Comparison of ENCODE assay signal across 1 cellular context in the genomic region with DNA sequence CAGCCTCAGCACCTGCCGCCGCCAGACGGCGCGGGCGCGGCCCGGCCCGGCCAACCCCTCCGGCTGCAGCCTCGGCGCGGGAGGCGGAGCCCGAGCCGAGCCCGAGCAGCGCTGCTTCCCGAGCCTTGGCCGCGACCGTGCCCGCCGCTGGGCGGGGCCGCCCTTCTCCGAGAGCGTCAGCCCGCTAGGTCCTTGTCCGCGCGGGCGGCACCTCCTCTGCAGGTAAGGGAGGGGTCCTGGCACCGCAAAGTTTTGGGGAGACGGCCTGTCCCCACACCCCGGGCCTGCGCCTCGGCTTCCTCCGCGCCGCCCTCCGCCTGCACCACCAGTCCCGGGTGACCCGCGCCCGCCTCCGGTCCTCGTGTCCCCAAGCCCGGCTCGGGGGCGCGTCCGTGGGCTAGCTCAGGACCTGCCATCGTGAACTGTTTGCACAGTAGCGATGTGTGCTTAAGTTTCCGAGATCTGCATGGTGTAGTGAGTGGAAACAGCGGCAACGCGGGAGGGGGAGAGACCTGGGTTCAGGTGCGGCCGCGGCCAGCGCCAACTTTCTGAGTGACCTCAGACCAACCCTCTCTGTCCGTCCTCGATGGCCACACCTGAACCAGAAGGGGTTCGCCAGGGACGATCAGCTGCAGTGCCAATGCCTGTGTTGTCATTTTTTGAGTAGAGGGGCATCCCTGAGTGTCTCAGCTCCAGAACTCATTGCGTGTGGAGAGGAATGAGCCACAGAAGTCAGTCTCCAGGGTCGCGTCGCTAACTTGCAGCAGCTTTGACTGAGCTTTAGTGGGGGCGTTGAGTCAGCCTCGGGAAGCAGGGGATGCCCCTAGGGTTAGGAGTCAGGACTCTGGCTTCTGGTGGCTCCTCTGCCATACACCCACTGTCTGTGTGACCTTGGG.
TF ChIP-seq lines count a peak whose summit lies in the region.

Gene FRMPD1, plus strand, starts transcription at position 82 of the 896 bp plus-strand sequence. CDS start 41,688 bp downstream, outside the sequence.

TF ChIP-seq in HepG2, 621 proteins besides CTCF, POLR2A, EP300 and RAD21 (continued from another document and continues in another):
- peak; percentile 67 for TF ChIP-seq BCL6 (CRISPR knock-in tag; IDR thresholded peaks at IDR 0.05)
- 0 out of 2 replicates have a peak, but pooled peaks have one; percentile 16 for TF ChIP-seq ZNF441 (CRISPR knock-in tag; IDR thresholded peaks at IDR 0.05; ENCODE audit: borderline replicate concordance)
- 0 out of 2 replicates have a peak, but pooled peaks have one; percentile 27 for TF ChIP-seq SALL1 (CRISPR knock-in tag; IDR thresholded peaks at IDR 0.05)
- peak; percentile 62 for TF ChIP-seq ZNF687 (CRISPR knock-in tag; IDR thresholded peaks at IDR 0.05)
- TF ChIP-seq ZNF883 (CRISPR knock-in tag; IDR thresholded peaks at IDR 0.05; ENCODE audit: not compliant biosample characterization), result peak; percentile 68
- 0 out of 2 replicates have a peak, but pooled peaks have one; percentile 8 for TF ChIP-seq NR1H2 (CRISPR knock-in tag; IDR thresholded peaks at IDR 0.05; ENCODE audit: borderline replicate concordance, low read depth)
- 0 out of 2 replicates have a peak, but pooled peaks have one; percentile 21 for TF ChIP-seq ZBTB7A (CRISPR knock-in tag; IDR thresholded peaks at IDR 0.05)
- no peak for TF ChIP-seq AGO1 (IDR thresholded peaks at IDR 0.05; ENCODE audit: low read depth, low read length, poor library complexity, severe bottlenecking)
- TF ChIP-seq ZNF383 (CRISPR knock-in tag; IDR thresholded peaks at IDR 0.05; ENCODE audit: borderline replicate concordance), result no peak
- peak; percentile 22; the same call in 1 of the 2 replicates for TF ChIP-seq RXRA (CRISPR knock-in tag; IDR thresholded peaks at IDR 0.05)
- no peak for TF ChIP-seq MAF1 (CRISPR knock-in tag; IDR thresholded peaks at IDR 0.05; ENCODE audit: borderline replicate concordance)
- TF ChIP-seq ISL2 (CRISPR knock-in tag; IDR thresholded peaks at IDR 0.05), result 0 out of 2 replicates have a peak, but pooled peaks have one; percentile 15
- TF ChIP-seq YEATS2 (CRISPR knock-in tag; IDR thresholded peaks at IDR 0.05; ENCODE audit: borderline replicate concordance), result no peak
- no peak for TF ChIP-seq CC2D1A (CRISPR knock-in tag; IDR thresholded peaks at IDR 0.05)
- TF ChIP-seq SP5 (CRISPR knock-in tag; IDR thresholded peaks at IDR 0.05; ENCODE audit: borderline replicate concordance, low read depth), result peak; percentile 45; the same call in 1 of the 2 replicates
- peak; percentile 78; the same call in 1 of the 2 replicates for TF ChIP-seq MTF2 (CRISPR knock-in tag; IDR thresholded peaks at IDR 0.05; ENCODE audit: borderline replicate concordance)
- TF ChIP-seq NFATC3 (CRISPR knock-in tag; IDR thresholded peaks at IDR 0.05), result no peak
- no peak for TF ChIP-seq SMARCC2 (IDR thresholded peaks at IDR 0.05)
- peak; percentile 37; the same call in 1 of the 2 replicates for TF ChIP-seq NFKB2 (CRISPR knock-in tag; IDR thresholded peaks at IDR 0.05; ENCODE audit: borderline replicate concordance)
- peak; percentile 27; the same call in 1 of the 2 replicates for TF ChIP-seq ARID4A (CRISPR knock-in tag; IDR thresholded peaks at IDR 0.05; ENCODE audit: borderline replicate concordance)
- no peak for TF ChIP-seq THAP9 (CRISPR knock-in tag; IDR thresholded peaks at IDR 0.05; ENCODE audit: borderline replicate concordance)
- TF ChIP-seq NRL (CRISPR knock-in tag; IDR thresholded peaks at IDR 0.05; ENCODE audit: borderline replicate concordance), result 0 out of 2 replicates have a peak, but pooled peaks have one; percentile 29
- no peak for TF ChIP-seq ZBTB21 (CRISPR knock-in tag; IDR thresholded peaks at IDR 0.05)
- TF ChIP-seq ZNF205 (CRISPR knock-in tag; IDR thresholded peaks at IDR 0.05), result 0 out of 2 replicates have a peak, but pooled peaks have one; percentile 37
- TF ChIP-seq ZNF44 (CRISPR knock-in tag; IDR thresholded peaks at IDR 0.05), result 0 out of 2 replicates have a peak, but pooled peaks have one; percentile 36
- TF ChIP-seq THRA (CRISPR knock-in tag; IDR thresholded peaks at IDR 0.05; ENCODE audit: borderline replicate concordance), result no peak
- no peak for TF ChIP-seq ZNF30 (CRISPR knock-in tag; IDR thresholded peaks at IDR 0.05)
- TF ChIP-seq RFXANK (CRISPR knock-in tag; IDR thresholded peaks at IDR 0.05), result no peak
- TF ChIP-seq, protein P1, sequence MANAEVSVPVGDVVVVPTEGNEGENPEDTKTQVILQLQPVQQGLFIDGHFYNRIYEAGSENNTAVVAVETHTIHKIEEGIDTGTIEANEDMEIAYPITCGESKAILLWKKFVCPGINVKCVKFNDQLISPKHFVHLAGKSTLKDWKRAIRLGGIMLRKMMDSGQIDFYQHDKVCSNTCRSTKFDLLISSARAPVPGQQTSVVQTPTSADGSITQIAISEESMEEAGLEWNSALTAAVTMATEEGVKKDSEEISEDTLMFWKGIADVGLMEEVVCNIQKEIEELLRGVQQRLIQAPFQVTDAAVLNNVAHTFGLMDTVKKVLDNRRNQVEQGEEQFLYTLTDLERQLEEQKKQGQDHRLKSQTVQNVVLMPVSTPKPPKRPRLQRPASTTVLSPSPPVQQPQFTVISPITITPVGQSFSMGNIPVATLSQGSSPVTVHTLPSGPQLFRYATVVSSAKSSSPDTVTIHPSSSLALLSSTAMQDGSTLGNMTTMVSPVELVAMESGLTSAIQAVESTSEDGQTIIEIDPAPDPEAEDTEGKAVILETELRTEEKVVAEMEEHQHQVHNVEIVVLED (CRISPR knock-in tag; IDR thresholded peaks at IDR 0.05; ENCODE audit: borderline replicate concordance), result 0 out of 2 replicates have a peak, but pooled peaks have one; percentile 27
- TF ChIP-seq ZNF777 (CRISPR knock-in tag; IDR thresholded peaks at IDR 0.05), result peak; percentile 80
- no peak for TF ChIP-seq ZSCAN12 (CRISPR knock-in tag; IDR thresholded peaks at IDR 0.05)
- peak; percentile 30; the same call in 1 of the 2 replicates for TF ChIP-seq TBX2 (CRISPR knock-in tag; IDR thresholded peaks at IDR 0.05; ENCODE audit: borderline replicate concordance)
- no peak for TF ChIP-seq SOX6 (IDR thresholded peaks at IDR 0.05)
- TF ChIP-seq SOX6 (CRISPR knock-in tag; IDR thresholded peaks at IDR 0.05), result 0 out of 2 replicates have a peak, but pooled peaks have one; percentile 15
- TF ChIP-seq ZNF792 (CRISPR knock-in tag; IDR thresholded peaks at IDR 0.05), result no peak
- TF ChIP-seq ARNT2 (CRISPR knock-in tag; IDR thresholded peaks at IDR 0.05; ENCODE audit: low read depth), result peak; percentile 27; the same call in 1 of the 2 replicates
- peak; percentile 26; the same call in 1 of the 2 replicates for TF ChIP-seq ZFY (CRISPR knock-in tag; IDR thresholded peaks at IDR 0.05)
- peak; percentile 50; the same call in 1 of the 2 replicates for TF ChIP-seq KDM5B (CRISPR knock-in tag; IDR thresholded peaks at IDR 0.05; ENCODE audit: borderline replicate concordance)
- TF ChIP-seq MYC (CRISPR knock-in tag; IDR thresholded peaks at IDR 0.05; ENCODE audit: borderline replicate concordance), result no peak
- TF ChIP-seq ATRX (CRISPR knock-in tag; IDR thresholded peaks at IDR 0.05; ENCODE audit: borderline replicate concordance), result no peak
- 0 out of 2 replicates have a peak, but pooled peaks have one; percentile 33 for TF ChIP-seq CBX2 (IDR thresholded peaks at IDR 0.05; ENCODE audit: low read depth, low read length)
- 0 out of 2 replicates have a peak, but pooled peaks have one; percentile 26 for TF ChIP-seq CBX2 (CRISPR knock-in tag; IDR thresholded peaks at IDR 0.05; ENCODE audit: low read depth)
- TF ChIP-seq, protein P2, sequence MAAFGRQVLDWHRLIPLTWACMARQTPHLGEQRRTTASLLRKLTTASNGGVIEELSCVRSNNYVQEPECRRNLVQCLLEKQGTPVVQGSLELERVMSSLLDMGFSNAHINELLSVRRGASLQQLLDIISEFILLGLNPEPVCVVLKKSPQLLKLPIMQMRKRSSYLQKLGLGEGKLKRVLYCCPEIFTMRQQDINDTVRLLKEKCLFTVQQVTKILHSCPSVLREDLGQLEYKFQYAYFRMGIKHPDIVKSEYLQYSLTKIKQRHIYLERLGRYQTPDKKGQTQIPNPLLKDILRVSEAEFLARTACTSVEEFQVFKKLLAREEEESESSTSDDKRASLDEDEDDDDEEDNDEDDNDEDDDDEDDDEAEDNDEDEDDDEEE (CRISPR knock-in tag; IDR thresholded peaks at IDR 0.05), result 0 out of 2 replicates have a peak, but pooled peaks have one; percentile 34
